22 cellular contexts compared by ENCODE assay signal in the genomic region with DNA sequence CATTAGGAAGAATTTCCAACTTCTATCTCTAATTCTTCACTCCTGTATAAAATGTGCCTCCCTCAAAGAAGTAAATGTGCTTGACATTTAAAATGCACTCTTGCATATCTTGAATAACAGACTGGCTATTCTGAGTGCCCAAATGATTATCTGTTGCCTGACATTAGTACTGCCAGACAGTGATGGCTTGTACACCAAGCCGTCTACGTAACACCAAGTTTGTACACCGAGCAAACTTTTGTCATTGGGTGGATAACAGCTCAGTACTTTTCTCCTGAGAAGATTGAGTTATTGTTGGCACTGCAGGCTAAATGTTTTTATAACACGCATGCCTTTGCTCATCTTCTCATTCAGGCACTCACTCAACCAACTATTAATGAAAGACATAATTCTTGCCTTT.
"Had no signal": no experiment of that assay in that cellular context is flagged by ENCODE, and none has a peak within 500 bp of the region (broad histone marks: within the 10 kb centered on the region; RNA-seq: fewer than 3 reads in every experiment).

No MANE protein-coding gene starts in this region.

- H3K9me3 ChIP-seq: gastroesophageal sphincter, left lung, lower lobe of right lung, ovary, suprapubic skin had no signal

- H3K36me3 ChIP-seq: gastroesophageal sphincter, left lung, lower lobe of right lung, ovary, suprapubic skin had no signal

- ATAC-seq: esophagus mucosa; gastroesophageal sphincter; left lung; lower lobe of right lung; natural killer cell; sciatic nerve; stimulated activated naive CD8-positive, alpha-beta T cell treated with anti-CD3 and anti-CD28 coated beads, Interleukin-15, amount 100 ng/mL, for 72 hours had no signal

- H3K4me3 ChIP-seq: gastroesophageal sphincter, left lung, lower lobe of right lung, ovary, smooth muscle cell, suprapubic skin had no signal

- DNase-seq: caudate nucleus; effector CD8-positive, alpha-beta T cell; endodermal cell; foreskin keratinocyte; left lung; lower lobe of right lung; natural killer cell; occipital lobe; ovary; posterior cingulate gyrus; retina; stimulated activated CD4-positive, alpha-beta T cell treated with anti-CD3 and anti-CD28 coated beads, Interleukin-12 subunit alpha, Interleukin-12 subunit beta, amount 100 ng/mL, for 4 hours; stimulated activated CD4-positive, alpha-beta T cell treated with anti-CD3 and anti-CD28 coated beads, Interleukin-1b, Interleukin-23, amount 100 ng/mL, for 48 hours; stimulated activated CD4-positive, alpha-beta T cell treated with anti-CD3 and anti-CD28 coated beads, Interleukin-4, amount 100 ng/mL, for 1 hour; stimulated activated CD8-positive, alpha-beta memory T cell treated with anti-CD3 and anti-CD28 coated beads, Interleukin-4, amount 100 ng/mL, for 48 hours; stimulated activated naive CD4-positive, alpha-beta T cell; stimulated activated naive CD8-positive, alpha-beta T cell treated with anti-CD3 and anti-CD28 coated beads, Interleukin-15, amount 100 ng/mL, for 72 hours had no signal

- H3K27ac ChIP-seq: foreskin keratinocyte, gastroesophageal sphincter, left lung, lower lobe of right lung, ovary, suprapubic skin had no signal

- H3K27me3 ChIP-seq: foreskin keratinocyte, gastroesophageal sphincter, left lung, ovary, suprapubic skin had no signal
